10 cellular contexts compared by ENCODE assay signal in the genomic region with DNA sequence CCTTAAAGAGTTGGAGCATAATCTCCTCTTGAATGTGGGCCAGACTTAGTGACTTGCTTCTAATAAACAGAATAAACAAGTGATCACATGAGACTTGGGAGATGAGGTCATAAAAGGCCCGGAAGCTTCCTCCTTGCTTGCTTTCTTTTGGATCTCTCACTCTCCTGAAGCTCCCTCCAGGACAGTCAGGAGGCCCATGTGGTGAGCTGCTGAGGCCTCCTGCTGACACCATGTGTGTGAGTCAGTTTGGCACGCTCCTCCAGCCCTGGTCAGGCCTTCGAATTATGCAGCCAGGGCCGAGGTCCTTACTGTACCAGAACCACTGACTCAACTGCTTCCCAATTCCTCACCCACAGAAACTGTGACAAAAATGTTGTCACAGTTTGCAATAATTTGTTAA. TPM values are rescaled to one million over a fixed set of nuclear protein-coding genes. Genes with fewer than 3 reads are reported as not detected.
DNase-seq lines count a peak whose midpoint lies in the region; ATAC-seq and TF ChIP-seq lines count a peak whose summit lies in the region.
"Had no signal": no experiment of that assay in that cellular context is flagged by ENCODE, and none has a peak within 500 bp of the region (broad histone marks: within the 10 kb centered on the region; RNA-seq: fewer than 3 reads in every experiment).

No MANE protein-coding gene starts in this region.

- no peaks in the 10 kb centered on the region for H3K4me1 ChIP-seq in left lung
- H3K4me1 ChIP-seq: transverse colon had no signal

- no peaks in the 10 kb centered on the region for H3K9me3 Mint-ChIP-seq in activated T-helper 17 cell treated with anti-CD3 and anti-CD28 coated beads, Interleukin-2, amount 50 U/mL, for 72 hours

- H3K27me3 ChIP-seq in left lung = no peaks in the 10 kb centered on the region
- H3K27me3 ChIP-seq: transverse colon had no signal

- H3K36me3 Mint-ChIP-seq in activated T-helper 17 cell treated with anti-CD3 and anti-CD28 coated beads, Interleukin-2, amount 50 U/mL, for 72 hours (ENCODE audit: low read depth) = peaks cover 25% of the 10 kb centered on the region

- intact Hi-C loops in Right ventricle myocardium inferior (cut with DNase I) (no loop called here), cardiac septum (cut with DNase I) (no loop called here), left lung (cut with DNase I) (no loop called here)

- H3K36me3 ChIP-seq in left lung = peaks cover 0 to 46% of the 10 kb centered on the region in 2 donors

- peaks cover 0 to 10% of the 10 kb centered on the region in 2 donors for H3K9me3 ChIP-seq in left lung
- H3K9me3 ChIP-seq: transverse colon had no signal

- H3K4me1 Mint-ChIP-seq in activated T-helper 17 cell treated with anti-CD3 and anti-CD28 coated beads, Interleukin-2, amount 50 U/mL, for 72 hours = no peaks in the 10 kb centered on the region

- no peak for DNase-seq in Right ventricle myocardium inferior (ENCODE audit: missing footprints)
- no peak for DNase-seq in cardiac septum (ENCODE audit: low spot score)
- peak; percentile 98 for DNase-seq in choroid plexus epithelial cell (ENCODE audit: low read depth)
- DNase-seq in left lung = peak in 1 of 2 donors; percentile 57
- DNase-seq in globus pallidus (ENCODE audit: low spot score) = no peak
- DNase-seq in iPS-NIHi11 (ENCODE audit: low spot score) = no peak
- no peak for DNase-seq in occipital lobe (lab: John Stamatoyannopoulos, UW)
- DNase-seq: NK-92 treated with Interleukin-12 subunit alpha and Interleukin-12 subunit beta, amount 100 ng/mL, for 24 hours; transverse colon had no signal

- H3K27me3 Mint-ChIP-seq in activated T-helper 17 cell treated with anti-CD3 and anti-CD28 coated beads, Interleukin-2, amount 50 U/mL, for 72 hours = no peaks in the 10 kb centered on the region

- no peak overlapping the region for H3K27ac ChIP-seq in left lung
- H3K27ac ChIP-seq: transverse colon had no signal

- no peak overlapping the region for H3K27ac Mint-ChIP-seq in activated T-helper 17 cell treated with anti-CD3 and anti-CD28 coated beads, Interleukin-2, amount 50 U/mL, for 72 hours

- H3K4me3 Mint-ChIP-seq in activated T-helper 17 cell treated with anti-CD3 and anti-CD28 coated beads, Interleukin-2, amount 50 U/mL, for 72 hours = no peak overlapping the region

- H3K4me3 ChIP-seq in choroid plexus epithelial cell (ENCODE audit: low read depth, low read length) = no peak overlapping the region
- H3K4me3 ChIP-seq in left lung = no peak overlapping the region
- H3K4me3 ChIP-seq: transverse colon had no signal

- TF ChIP-seq CTCF in choroid plexus epithelial cell (conservative IDR thresholded peaks at IDR 0.05; ENCODE audit: low read depth, low read length) (no peak), left lung (IDR thresholded peaks at IDR 0.05) (no peak)

- ATAC-seq in Right ventricle myocardium inferior (peak; percentile 90), left lung (peak; percentile 80)
- no peak for ATAC-seq in activated T-helper 17 cell treated with anti-CD3 and anti-CD28 coated beads, Interleukin-2, amount 50 U/mL, for 72 hours (replicated peaks)

RNA-seq across cellular contexts. Expression of gene NDEL1, which starts 53.2 kb away (rescaled TPM):
- total RNA-seq in Right ventricle myocardium inferior = 29.2 TPM
- 42.0 TPM for total RNA-seq in cardiac septum
- 10 to 100 TPM; 57.7 to 66.0 TPM for total RNA-seq in left lung
- total RNA-seq in activated T-helper 17 cell treated with anti-CD3 and anti-CD28 coated beads, Interleukin-2, amount 50 U/mL, for 72 hours = 10 to 100 TPM; 71.9 to 74.1 TPM
- total RNA-seq in occipital lobe = 47.7 TPM
